Comparison of ENCODE assay signal across 22 cellular contexts in genomic region chr7:125661006-125661405, GRCh38.
DNase-seq lines count a peak whose midpoint lies in the region; ATAC-seq, FAIRE-seq and TF ChIP-seq lines count a peak whose summit lies in the region.
"Had no signal": no experiment of that assay in that cellular context is flagged by ENCODE, and none has a peak within 500 bp of the region (broad histone marks: within the 10 kb centered on the region; RNA-seq: fewer than 3 reads in every experiment).

No MANE protein-coding gene starts in this region.

- no peak overlapping the region for H2AFZ ChIP-seq in H1 (ENCODE audit: low read length)

- peaks cover 0 to 12% (median 10%) of the 10 kb centered on the region in 4 experiments; a peak in 4 of 7 replicates for H3K4me1 ChIP-seq in H1 (replicated peaks in 1 of 4; ENCODE audit: control insufficient read depth in 3 of 4, insufficient read depth in 4 of 4, low read length in 3 of 4)
- H3K4me1 ChIP-seq: Peyer's patch had no signal

- no peaks in the 10 kb centered on the region for H3K9me3 ChIP-seq in H1 (ENCODE audit: insufficient read depth in 2 of 2, low read depth in 1 of 2, low read length in 1 of 2)
- H3K9me3 ChIP-seq: Peyer's patch, SK-N-SH had no signal

- no peak overlapping the region for H2BK5ac ChIP-seq in H1 (ENCODE audit: low read depth, low read length)

- no peaks in the 10 kb centered on the region for H3K27me3 ChIP-seq in H1 (replicated peaks in 1 of 4; ENCODE audit: control insufficient read depth in 3 of 4, extremely low read depth in 1 of 4, insufficient read depth in 3 of 4, low read length in 3 of 4)
- H3K27me3 ChIP-seq: Peyer's patch had no signal

- DNase-seq in NCI-H2171 treated with DMSO at 0.1 percent for 48 hours (lab: John Stamatoyannopoulos, UW) (peak; percentile 8), NCI-H2171 (lab: John Stamatoyannopoulos, UW) (no peak), SKM-1 treated with dmso at 0.1 percent for 144 hours (lab: John Stamatoyannopoulos, UW; ENCODE audit: unreplicated experiment) (peak; percentile 37), H1 (ENCODE audit: low read depth in 1 of 2, low spot score in 2 of 2) (no peak), urothelium cell line (ENCODE audit: low spot score) (peak; percentile 1), natural killer cell (no peak), GM10266 (ENCODE audit: extremely low spot score) (no peak)
- DNase-seq: 8988T; CD8-positive, alpha-beta memory T cell; DMS79 treated with DMSO at 0.1 percent for 48 hours; NCI-H1436 treated with DMSO at 0.1 percent for 48 hours; NCI-H2029 treated with DMSO at 0.1 percent for 48 hours; NCI-H510A; Peyer's patch; SHP77; SK-N-SH had no signal

- no peak overlapping the region for H2AK5ac ChIP-seq in H1 (ENCODE audit: low read depth, low read length)

- no peak overlapping the region for H3K9ac ChIP-seq in H1 (replicated peaks in 1 of 4; ENCODE audit: extremely low read depth in 1 of 4, low read depth in 3 of 4, low read length in 3 of 4)
- H3K9ac ChIP-seq: SK-N-SH had no signal

- no peaks in the 10 kb centered on the region for H3K36me3 ChIP-seq in H1 (ENCODE audit: control insufficient read depth in 2 of 4, insufficient read depth in 4 of 4, low read length in 3 of 4)
- H3K36me3 ChIP-seq: Peyer's patch had no signal

- H3K18ac ChIP-seq in H1 (ENCODE audit: extremely low read depth, low read length), result no peak overlapping the region

- no peak overlapping the region for H3K4me2 ChIP-seq in H1 (ENCODE audit: insufficient read depth in 1 of 2, low read depth in 2 of 2, low read length in 2 of 2)
- H3K4me2 ChIP-seq: SK-N-SH had no signal

- no peaks in the 10 kb centered on the region for H3K79me1 ChIP-seq in H1 (ENCODE audit: low read depth, low read length)

- H4K8ac ChIP-seq in H1 (ENCODE audit: extremely low read depth, insufficient read depth, low read length), result no peak overlapping the region

- intact Hi-C loops in natural killer cell (cut with micrococcal nuclease), result no loop called here

- H2BK12ac ChIP-seq in H1 (ENCODE audit: low read depth, low read length), result no peak overlapping the region

- H3K27ac ChIP-seq in H1 (ENCODE audit: low read depth, low read length), result no peak overlapping the region
- H3K27ac ChIP-seq: Peyer's patch had no signal

- no peak for TF ChIP-seq POLR2A in H1 (IDR thresholded peaks at IDR 0.05; ENCODE audit: control extremely low read depth in 1 of 2, low read depth in 2 of 2, low read length in 2 of 2)

- no peak for FAIRE-seq in H1 (lab: Jason Lieb, UNC)
- no peak for FAIRE-seq in urothelium cell line (lab: Jason Lieb, UNC)
- FAIRE-seq: G401.6, GM12878, GM18507, H54, HepG2 had no signal

- H3K79me2 ChIP-seq in H1 (ENCODE audit: control insufficient read depth in 1 of 2, insufficient read depth in 2 of 2, low read length in 2 of 2), result no peaks in the 10 kb centered on the region

- POLR2A ChIA-PET in H1 (lab: Charles Lee; ENCODE audit: partially characterized antibody), result no interaction called here

- no peak overlapping the region for H3K27ac Mint-ChIP-seq in stimulated activated memory B cell treated with anti-CD40 and anti-IgM and Interleukin-4, amounts not matched to agents 10 μg/mL and 1 μg/mL and 100 μg/mL, for 72 hours
- no peak overlapping the region for H3K27ac Mint-ChIP-seq in natural killer cell
- H3K27ac Mint-ChIP-seq: CD8-positive, alpha-beta memory T cell had no signal

- no peak overlapping the region for H4K5ac ChIP-seq in H1 (ENCODE audit: insufficient read length, low read depth, low read length)

- H2BK15ac ChIP-seq in H1 (ENCODE audit: low read length), result no peak overlapping the region

- TF ChIP-seq CTCF in H1 (IDR thresholded peaks at IDR 0.05; ENCODE audit: control extremely low read depth in 1 of 3, insufficient read depth in 1 of 3, low read depth in 1 of 3, low read length in 3 of 3) (no peak), natural killer cell (IDR thresholded peaks at IDR 0.05) (no peak), GM10266 (IDR thresholded peaks at IDR 0.05; ENCODE audit: control insufficient read depth, insufficient read depth, low read depth, missing control alignments) (no peak)

- CTCF ChIA-PET in H1 (lab: Charles Lee; ENCODE audit: partially characterized antibody), result no interaction called here

- no peak overlapping the region for H3K14ac ChIP-seq in H1 (ENCODE audit: insufficient read length)

- no peak for ATAC-seq in stimulated activated memory B cell treated with anti-CD40 and anti-IgM and Interleukin-4, amounts not matched to agents 10 μg/mL and 1 μg/mL and 100 μg/mL, for 72 hours
- ATAC-seq in natural killer cell, result no peak
- ATAC-seq: HepG2 had no signal

- H3K4me3 Mint-ChIP-seq in stimulated activated memory B cell treated with anti-CD40 and anti-IgM and Interleukin-4, amounts not matched to agents 10 μg/mL and 1 μg/mL and 100 μg/mL, for 72 hours, result no peak overlapping the region
- H3K4me3 Mint-ChIP-seq in natural killer cell, result no peak overlapping the region
- H3K4me3 Mint-ChIP-seq: CD8-positive, alpha-beta memory T cell had no signal

- no peak overlapping the region for H3K23ac ChIP-seq in H1 (ENCODE audit: insufficient read length)

- H3K23me2 ChIP-seq in H1 (ENCODE audit: low read depth, low read length), result no peaks in the 10 kb centered on the region

- TF ChIP-seq RAD21 in H1 (IDR thresholded peaks at IDR 0.05 in 1 of 2, conservative IDR thresholded peaks at IDR 0.05 in 1 of 2; ENCODE audit: low read depth in 2 of 2, low read length in 2 of 2), result no peak

- no peaks in the 10 kb centered on the region for H3K4me1 Mint-ChIP-seq in stimulated activated memory B cell treated with anti-CD40 and anti-IgM and Interleukin-4, amounts not matched to agents 10 μg/mL and 1 μg/mL and 100 μg/mL, for 72 hours
- H3K4me1 Mint-ChIP-seq in natural killer cell, result no peaks in the 10 kb centered on the region
- H3K4me1 Mint-ChIP-seq: CD8-positive, alpha-beta memory T cell had no signal

- peak overlapping the region; percentile 43; the same call in 1 of the 2 replicates for H2BK20ac ChIP-seq in H1 (ENCODE audit: low read length)

- no peaks in the 10 kb centered on the region for H3K27me3 Mint-ChIP-seq in stimulated activated memory B cell treated with anti-CD40 and anti-IgM and Interleukin-4, amounts not matched to agents 10 μg/mL and 1 μg/mL and 100 μg/mL, for 72 hours
- H3K27me3 Mint-ChIP-seq in natural killer cell (ENCODE audit: low read depth in 2 of 2), result no peaks in the 10 kb centered on the region
- H3K27me3 Mint-ChIP-seq: CD8-positive, alpha-beta memory T cell had no signal

- H3K4ac ChIP-seq in H1 (replicated peaks; ENCODE audit: insufficient read length, low read depth, low read length), result no peak overlapping the region

- no peak overlapping the region for H2BK120ac ChIP-seq in H1 (replicated peaks; ENCODE audit: low read depth, low read length)

- WGBS in H1 (ENCODE audit: extremely low coverage in 1 of 2, insufficient coverage in 1 of 2, insufficient read length in 1 of 2, insufficient replicate concordance in 2 of 2, low coverage in 1 of 2, low lambda C conversion rate in 2 of 2, missing lambda C conversion rate in 1 of 2), 2 experiments, result 91% methylated on average over 3 of the region's 3 CpGs; no CpG with 5 or more reads in 1 of the 2 experiments

- no peak overlapping the region for H3K56ac ChIP-seq in H1 (replicated peaks; ENCODE audit: insufficient read length, low read depth, low read length)

- no peak overlapping the region for H3K4me3 ChIP-seq in H1 (ENCODE audit: extremely low read depth in 1 of 4, insufficient read depth in 2 of 4, low read depth in 3 of 4, low read length in 4 of 4)
- H3K4me3 ChIP-seq: GM12878, Peyer's patch had no signal

- H3K36me3 Mint-ChIP-seq in stimulated activated memory B cell treated with anti-CD40 and anti-IgM and Interleukin-4, amounts not matched to agents 10 μg/mL and 1 μg/mL and 100 μg/mL, for 72 hours, result no peaks in the 10 kb centered on the region
- H3K36me3 Mint-ChIP-seq in natural killer cell, result no peaks in the 10 kb centered on the region
- H3K36me3 Mint-ChIP-seq: CD8-positive, alpha-beta memory T cell had no signal

- no peaks in the 10 kb centered on the region for H4K20me1 ChIP-seq in H1 (replicated peaks in 1 of 2; ENCODE audit: control insufficient read depth in 1 of 2, insufficient read depth in 2 of 2, low read length in 2 of 2)

- no peak for TF ChIP-seq EP300 in H1 (IDR thresholded peaks at IDR 0.05; ENCODE audit: borderline replicate concordance in 1 of 2, low read depth in 2 of 2, low read length in 2 of 2)

- no peak overlapping the region for H4K91ac ChIP-seq in H1 (replicated peaks; ENCODE audit: insufficient read length, low read length)

- H3K9me3 Mint-ChIP-seq in stimulated activated memory B cell treated with anti-CD40 and anti-IgM and Interleukin-4, amounts not matched to agents 10 μg/mL and 1 μg/mL and 100 μg/mL, for 72 hours, result peaks cover 5% of the 10 kb centered on the region
- peaks cover 0 to 6% of the 10 kb centered on the region in 2 donors for H3K9me3 Mint-ChIP-seq in natural killer cell

TF ChIP-seq in H1, 55 proteins besides CTCF, POLR2A, EP300 and RAD21:
- TF ChIP-seq CREB1 (IDR thresholded peaks at IDR 0.05) (no peak), HDAC6 (IDR thresholded peaks at IDR 0.05; ENCODE audit: low read depth, low read length) (no peak), RBBP5 (IDR thresholded peaks at IDR 0.05; ENCODE audit: borderline replicate concordance, low read depth, low read length) (no peak), YY1 (IDR thresholded peaks at IDR 0.05; ENCODE audit: low read depth, low read length) (no peak)

Comparison
In these comparisons a context has a peak if more than half of its experiments do, and no peak if none do; other contexts are left out.
1. DNase-seq: peak in NCI-H2171 treated with DMSO at 0.1 percent for 48 hours (single experiment), SKM-1 treated with dmso at 0.1 percent for 144 hours (single experiment) and urothelium cell line (single experiment); none in NCI-H2171 (single experiment), H1 (0 of 2), natural killer cell (single experiment) and GM10266 (single experiment).